9 cellular contexts compared by ENCODE assay signal in the genomic region with DNA sequence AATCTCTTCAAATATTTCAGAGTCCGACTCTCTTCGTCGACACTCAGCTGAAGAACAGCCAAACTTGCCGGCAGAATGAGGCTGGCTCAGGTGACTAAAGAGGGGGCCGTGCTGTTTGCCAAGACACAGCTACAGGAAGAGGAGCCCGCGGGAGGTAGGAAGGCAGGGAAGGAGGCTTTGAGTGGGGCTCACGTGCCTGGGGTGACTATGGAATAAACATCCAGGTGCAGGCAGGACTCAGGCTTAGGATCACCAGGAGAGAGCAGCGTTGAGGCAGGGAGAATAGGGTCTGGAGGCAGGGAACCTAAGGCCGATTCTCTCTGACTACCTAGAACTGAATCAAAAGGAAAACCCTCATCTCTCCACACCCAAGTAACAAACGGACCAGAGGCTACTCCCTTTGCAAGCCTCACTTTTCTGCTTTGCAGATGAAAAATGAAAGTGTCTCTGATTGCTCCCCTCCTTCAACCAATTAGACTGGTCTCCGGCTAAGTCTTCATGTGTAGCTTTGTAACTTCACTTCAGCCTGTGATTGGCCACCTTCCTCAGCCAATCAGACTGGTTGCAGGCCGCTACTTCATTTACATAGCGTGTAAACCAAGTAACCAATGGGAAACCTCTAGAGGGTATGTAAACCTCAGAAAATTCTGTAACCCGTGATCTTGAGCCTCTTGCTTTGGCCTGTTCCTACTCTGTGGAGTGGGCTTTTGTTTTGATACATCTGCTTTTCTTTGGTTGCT. TPM values are rescaled to one million over a fixed set of nuclear protein-coding genes. Genes with fewer than 3 reads are reported as not detected.
DNase-seq lines count a peak whose midpoint lies in the region; ATAC-seq and TF ChIP-seq lines count a peak whose summit lies in the region.
"Had no signal": no experiment of that assay in that cellular context is flagged by ENCODE, and none has a peak within 500 bp of the region (broad histone marks: within the 10 kb centered on the region; RNA-seq: fewer than 3 reads in every experiment).

No MANE protein-coding gene starts in this region.

- no peak overlapping the region for H3K27ac Mint-ChIP-seq in HFFc6

- POLR2A ChIA-PET in GM10248 (lab: Yijun Ruan, JAX): no interaction called here

- H3K36me3 Mint-ChIP-seq in HFFc6 (ENCODE audit: low read depth): no peaks in the 10 kb centered on the region

- peak; percentile 86 for DNase-seq in DMS53 (lab: John Stamatoyannopoulos, UW)
- DNase-seq in HFFc6: no peak
- peak; percentile 10 to 27 for DNase-seq in lung microvascular endothelial cell (ENCODE audit: low read depth in 2 of 2)
- no peak for DNase-seq in GM10248 (ENCODE audit: extremely low spot score)
- DNase-seq in SW 1271 (lab: John Stamatoyannopoulos, UW): no peak
- no peak for DNase-seq in LoVo (ENCODE audit: low spot score)
- DNase-seq: KG1 had no signal

- peak; percentile 78 for ATAC-seq in SK-N-SH treated with all-trans-retinoic acid at 6 μM for 48 hours
- ATAC-seq in GM21529 (IDR thresholded peaks at IDR 0.05; ENCODE audit: unreplicated experiment): no peak

- TF ChIP-seq CTCF in HFFc6 (IDR thresholded peaks at IDR 0.05) (no peak), GM10248 (IDR thresholded peaks at IDR 0.05; ENCODE audit: control extremely low read depth, extremely low read depth, low read depth, missing control alignments) (no peak)

- CTCF ChIA-PET in GM10248 (lab: Yijun Ruan, JAX): interaction anchor here (0.8 to 3.4 kb wide), 3 partner anchors 21 to 115 kb away, joined by 3 to 16 read pairs (median 3); no protein-coding TSS in a partner anchor

- peaks cover 17% of the 10 kb centered on the region for H3K27me3 Mint-ChIP-seq in HFFc6 (ENCODE audit: insufficient read depth)

- H3K9me3 Mint-ChIP-seq in HFFc6: peaks cover 9% of the 10 kb centered on the region

- peak overlapping the region; percentile 76; the same call in 1 of the 2 replicates for H3K4me3 Mint-ChIP-seq in HFFc6

- H3K4me1 Mint-ChIP-seq in HFFc6 (ENCODE audit: low read depth): peaks cover 34% of the 10 kb centered on the region

TF ChIP-seq in SK-N-SH treated with all-trans-retinoic acid at 6 μM for 48 hours, 23 proteins besides CTCF, POLR2A, EP300 and RAD21:
- TF ChIP-seq ARNTL (CRISPR knock-in tag; IDR thresholded peaks at IDR 0.05; ENCODE audit: borderline replicate concordance, low read depth): no peak
- TF ChIP-seq CSDC2 (CRISPR knock-in tag; IDR thresholded peaks at IDR 0.05): no peak
- TF ChIP-seq, protein P1, sequence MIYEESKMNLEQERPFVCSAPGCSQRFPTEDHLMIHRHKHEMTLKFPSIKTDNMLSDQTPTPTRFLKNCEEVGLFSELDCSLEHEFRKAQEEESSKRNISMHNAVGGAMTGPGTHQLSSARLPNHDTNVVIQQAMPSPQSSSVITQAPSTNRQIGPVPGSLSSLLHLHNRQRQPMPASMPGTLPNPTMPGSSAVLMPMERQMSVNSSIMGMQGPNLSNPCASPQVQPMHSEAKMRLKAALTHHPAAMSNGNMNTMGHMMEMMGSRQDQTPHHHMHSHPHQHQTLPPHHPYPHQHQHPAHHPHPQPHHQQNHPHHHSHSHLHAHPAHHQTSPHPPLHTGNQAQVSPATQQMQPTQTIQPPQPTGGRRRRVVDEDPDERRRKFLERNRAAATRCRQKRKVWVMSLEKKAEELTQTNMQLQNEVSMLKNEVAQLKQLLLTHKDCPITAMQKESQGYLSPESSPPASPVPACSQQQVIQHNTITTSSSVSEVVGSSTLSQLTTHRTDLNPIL (CRISPR knock-in tag; IDR thresholded peaks at IDR 0.05; ENCODE audit: low read depth): no peak
- TF ChIP-seq ZNF565 (CRISPR knock-in tag; conservative IDR thresholded peaks at IDR 0.05; ENCODE audit: low read depth): no peak
- TF ChIP-seq ZFP3 (CRISPR knock-in tag; IDR thresholded peaks at IDR 0.05): no peak
- no peak for TF ChIP-seq ZNF8 (CRISPR knock-in tag; IDR thresholded peaks at IDR 0.05)
- TF ChIP-seq BACH2 (CRISPR knock-in tag; IDR thresholded peaks at IDR 0.05; ENCODE audit: borderline replicate concordance): no peak
- TF ChIP-seq OSR1 (CRISPR knock-in tag; IDR thresholded peaks at IDR 0.05): no peak
- no peak for TF ChIP-seq PPARA (CRISPR knock-in tag; IDR thresholded peaks at IDR 0.05; ENCODE audit: borderline replicate concordance)
- no peak for TF ChIP-seq TCF4 (CRISPR knock-in tag; IDR thresholded peaks at IDR 0.05; ENCODE audit: borderline replicate concordance)
- no peak for TF ChIP-seq ZNF70 (CRISPR knock-in tag; IDR thresholded peaks at IDR 0.05)
- TF ChIP-seq GLIS3 (CRISPR knock-in tag; IDR thresholded peaks at IDR 0.05): no peak
- TF ChIP-seq ZFP30 (CRISPR knock-in tag; IDR thresholded peaks at IDR 0.05): no peak
- TF ChIP-seq ESRRG (CRISPR knock-in tag; IDR thresholded peaks at IDR 0.05): no peak
- TF ChIP-seq, protein P2, sequence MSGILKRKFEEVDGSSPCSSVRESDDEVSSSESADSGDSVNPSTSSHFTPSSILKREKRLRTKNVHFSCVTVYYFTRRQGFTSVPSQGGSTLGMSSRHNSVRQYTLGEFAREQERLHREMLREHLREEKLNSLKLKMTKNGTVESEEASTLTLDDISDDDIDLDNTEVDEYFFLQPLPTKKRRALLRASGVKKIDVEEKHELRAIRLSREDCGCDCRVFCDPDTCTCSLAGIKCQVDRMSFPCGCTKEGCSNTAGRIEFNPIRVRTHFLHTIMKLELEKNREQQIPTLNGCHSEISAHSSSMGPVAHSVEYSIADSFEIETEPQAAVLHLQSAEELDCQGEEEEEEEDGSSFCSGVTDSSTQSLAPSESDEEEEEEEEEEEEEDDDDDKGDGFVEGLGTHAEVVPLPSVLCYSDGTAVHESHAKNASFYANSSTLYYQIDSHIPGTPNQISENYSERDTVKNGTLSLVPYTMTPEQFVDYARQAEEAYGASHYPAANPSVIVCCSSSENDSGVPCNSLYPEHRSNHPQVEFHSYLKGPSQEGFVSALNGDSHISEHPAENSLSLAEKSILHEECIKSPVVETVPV (CRISPR knock-in tag; IDR thresholded peaks at IDR 0.05): no peak

RNA-seq across cellular contexts. Expression of a gene that starts 19.7 kb away (rescaled TPM):
- total RNA-seq in HFFc6 (2021; fragmentation: NEBNext Ultra II Directional; extraction: Animal tissue kit (Norgen Biotek cat#: 25700)): 100 to 1,000 TPM in 1 of 6 experiments, 10 to 100 TPM in 5; 71.0 to 107 (median 78.3) TPM
- total RNA-seq in lung microvascular endothelial cell: 23.5 and 56.2 TPM in 2 replicates

Comparison
In these comparisons a context has a peak if more than half of its experiments do, and no peak if none do; other contexts are left out.
1. DNase-seq: peak in DMS53 (single experiment) and lung microvascular endothelial cell (2 of 2); none in HFFc6 (single experiment), GM10248 (single experiment), SW 1271 (0 of 2) and LoVo (single experiment).